20 cellular contexts compared by ENCODE assay signal in genomic region chr6:154933181-154933827, GRCh38.
DNase-seq lines count a peak whose midpoint lies in the region; ATAC-seq and TF ChIP-seq lines count a peak whose summit lies in the region.
"Had no signal": no experiment of that assay in that cellular context is flagged by ENCODE, and none has a peak within 500 bp of the region (broad histone marks: within the 10 kb centered on the region; RNA-seq: fewer than 3 reads in every experiment).

No MANE protein-coding gene starts in this region.

- ATAC-seq in body of pancreas (no peak), GM19351 (IDR thresholded peaks at IDR 0.05; ENCODE audit: unreplicated experiment) (no peak)
- ATAC-seq: GM12878; naive thymus-derived CD8-positive, alpha-beta T cell; T-cell; upper lobe of right lung had no signal

- no peak overlapping the region for H3K27ac ChIP-seq in body of pancreas
- H3K27ac ChIP-seq: stomach, upper lobe of right lung had no signal

- no peaks in the 10 kb centered on the region for H3K4me1 ChIP-seq in body of pancreas
- H3K4me1 ChIP-seq: upper lobe of right lung had no signal

- WGBS in body of pancreas, 2 donors = 85 to 89% methylated on average over 10 of the region's 10 CpGs

- TF ChIP-seq CTCF in BJ (IDR thresholded peaks at IDR 0.05; ENCODE audit: insufficient read depth, low read depth, low read length) (no peak), choroid plexus epithelial cell (conservative IDR thresholded peaks at IDR 0.05; ENCODE audit: low read depth, low read length) (no peak), body of pancreas (IDR thresholded peaks at IDR 0.05) (no peak)

- H3K27me3 ChIP-seq in BJ (ENCODE audit: control insufficient read depth, insufficient read depth, low read length) = no peaks in the 10 kb centered on the region
- H3K27me3 ChIP-seq in body of pancreas = no peaks in the 10 kb centered on the region
- H3K27me3 ChIP-seq: stomach, upper lobe of right lung had no signal

- CTCF ChIA-PET in BJ (lab: Yijun Ruan, JAX) = interaction anchor here (0.8 to 10.8 kb wide), 6 partner anchors 25 to 315 kb away, joined by 3 to 161 read pairs (median 3); no protein-coding TSS in a partner anchor

- TF ChIP-seq POLR2A in body of pancreas (IDR thresholded peaks at IDR 0.05) = no peak

- intact Hi-C loops in body of pancreas (cut with DNase I) = no loop called here

- DNase-seq in BJ (ENCODE audit: low read depth) (peak; percentile 32), M059J (ENCODE audit: low read depth) (peak; percentile 58), choroid plexus epithelial cell (ENCODE audit: low read depth) (peak; percentile 47), mesenteric fat pad (ENCODE audit: low spot score) (peak; percentile 28), HuH-7 (ENCODE audit: low spot score) (no peak), body of pancreas (no peak), T1000 (lab: John Stamatoyannopoulos, UW) (no peak)
- DNase-seq: activated CD4-positive, alpha-beta T cell treated with anti-CD3 and anti-CD28 coated beads for 48 hours; central memory CD4-positive, alpha-beta T cell; effector CD8-positive, alpha-beta T cell; naive thymus-derived CD8-positive, alpha-beta T cell; NCI-H1105 treated with DMSO at 0.1 percent for 48 hours; posterior cingulate gyrus; stimulated activated CD4-positive, alpha-beta T cell treated with anti-CD3 and anti-CD28 coated beads, Interleukin-2, amount 100 ng/mL, for 48 hours; stomach; T-cell; upper lobe of right lung had no signal

- H3K36me3 ChIP-seq in BJ (ENCODE audit: control insufficient read depth, insufficient read depth, low read length) (no peaks in the 10 kb centered on the region), body of pancreas (replicated peaks in 1 of 2; ENCODE audit: insufficient read depth in 1 of 2, low read depth in 2 of 2) (no peaks in the 10 kb centered on the region)
- H3K36me3 ChIP-seq: stomach, upper lobe of right lung had no signal

- H3K9me3 ChIP-seq in body of pancreas = no peaks in the 10 kb centered on the region
- H3K9me3 ChIP-seq: stomach, upper lobe of right lung had no signal

- POLR2A ChIA-PET in BJ (lab: Charles Lee) = no interaction called here

- H3K4me3 ChIP-seq in BJ (ENCODE audit: low read depth, low read length) (no peak overlapping the region), choroid plexus epithelial cell (ENCODE audit: low read depth, low read length) (no peak overlapping the region), body of pancreas (no peak overlapping the region)
- H3K4me3 ChIP-seq: GM12878, lung, stomach, upper lobe of right lung had no signal

Comparison
In these comparisons a context has a peak if more than half of its experiments do, and no peak if none do; other contexts are left out.
1. DNase-seq: peak in BJ (single experiment), M059J (single experiment), choroid plexus epithelial cell (single experiment) and mesenteric fat pad (single experiment); none in HuH-7 (single experiment), body of pancreas (0 of 4) and T1000 (single experiment).